ENCODE assay signal across 35 cellular contexts in the genomic region with DNA sequence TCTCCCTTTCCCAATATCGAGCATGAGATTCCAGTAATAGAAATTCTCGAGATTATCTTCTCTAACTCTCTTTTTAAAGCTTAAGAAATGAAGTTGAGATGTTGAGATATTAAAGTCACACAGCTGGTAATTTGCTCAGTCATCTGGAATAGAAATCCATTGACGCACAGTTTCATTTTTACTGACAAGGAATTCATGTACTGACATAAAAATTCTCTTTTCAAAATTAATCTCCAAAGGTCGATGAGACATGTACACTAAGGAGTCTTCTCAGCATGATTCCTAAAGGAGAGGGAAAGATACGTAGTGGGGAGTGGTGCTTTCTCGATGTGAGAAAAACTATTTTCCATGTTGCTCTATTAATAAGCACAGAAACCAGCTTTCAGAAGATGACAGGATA.
"Had no signal": no experiment of that assay in that cellular context is flagged by ENCODE, and none has a peak within 500 bp of the region (broad histone marks: within the 10 kb centered on the region; RNA-seq: fewer than 3 reads in every experiment).

No MANE protein-coding gene starts in this region.

- H3K9me3 ChIP-seq: MG63 had no signal

- H3K4me3 ChIP-seq: MG63 had no signal

- DNase-seq: Kasumi-1, KBM-7, KG1, MG63, MM.1S, MV-4-11, NCI-H1048, NCI-H1092, NCI-H1092 treated with DMSO at 0.1 percent for 48 hours, NCI-H1105, NCI-H1105 treated with DMSO at 0.1 percent for 48 hours, NCI-H1417, NCI-H1417 treated with DMSO at 0.1 percent for 48 hours, NCI-H1436, NCI-H1436 treated with DMSO at 0.1 percent for 48 hours, NCI-H146, NCI-H1694, NCI-H1694 treated with DMSO at 0.1 percent for 48 hours, NCI-H187, NCI-H1930, NCI-H2029, NCI-H2029 treated with DMSO at 0.1 percent for 48 hours, NCI-H2081, NCI-H2081 treated with DMSO at 0.1 percent for 48 hours, NCI-H2107, NCI-H2171, NCI-H2171 treated with DMSO at 0.1 percent for 48 hours, NCI-H2227 treated with DMSO at 0.1 percent for 48 hours, NCI-H226, NCI-H345, NCI-H446, NCI-H446 treated with DMSO at 0.1 percent for 48 hours, NCI-H510A, NCI-H510A treated with DMSO at 0.1 percent for 48 hours had no signal

- H3K27ac ChIP-seq: KMS-11 had no signal

- H3K4me2 ChIP-seq: KMS-11 had no signal

- H3K27me3 ChIP-seq: MG63 had no signal

- H3K9ac ChIP-seq: KMS-11 had no signal

- H3K36me3 ChIP-seq: MG63 had no signal
